In genomic region chr15:27949089-27949488, GRCh38 we compare ENCODE assay signal across 32 cellular contexts.
"Had no signal": no experiment of that assay in that cellular context is flagged by ENCODE, and none has a peak within 500 bp of the region (broad histone marks: within the 10 kb centered on the region; RNA-seq: fewer than 3 reads in every experiment).

No MANE protein-coding gene starts in this region.

- H3K27me3 ChIP-seq: neural progenitor cell, ovary, spleen, suprapubic skin, testis, tibial artery, transverse colon, upper lobe of right lung, vagina had no signal

- H3K36me3 ChIP-seq: neural progenitor cell, ovary, spleen, suprapubic skin, transverse colon, upper lobe of right lung, vagina had no signal

- H3K9ac ChIP-seq: neural progenitor cell, parathyroid adenoma had no signal

- H2AFZ ChIP-seq: neural progenitor cell, parathyroid adenoma had no signal

- H3K4me1 Mint-ChIP-seq: naive thymus-derived CD4-positive, alpha-beta T cell; natural killer cell; neural progenitor cell; stimulated activated memory B cell treated with anti-CD40 and anti-IgM and Interleukin-4, amounts not matched to agents 10 μg/mL and 1 μg/mL and 100 μg/mL, for 72 hours; stimulated activated naive CD8-positive, alpha-beta T cell treated with anti-CD3 and anti-CD28 coated beads, Interleukin-15, amount 100 ng/mL, for 72 hours had no signal

- H3K27ac ChIP-seq: neural progenitor cell, ovary, parathyroid adenoma, psoas muscle, skin epidermis, spleen, suprapubic skin, testis, tibial artery, transverse colon, upper lobe of right lung, vagina had no signal

- H3K9me3 Mint-ChIP-seq: natural killer cell; nephron; neural progenitor cell; stimulated activated memory B cell treated with anti-CD40 and anti-IgM and Interleukin-4, amounts not matched to agents 10 μg/mL and 1 μg/mL and 100 μg/mL, for 72 hours; stimulated activated naive CD8-positive, alpha-beta T cell treated with anti-CD3 and anti-CD28 coated beads, Interleukin-15, amount 100 ng/mL, for 72 hours; type B pancreatic cell had no signal

- H3K4me3 Mint-ChIP-seq: naive thymus-derived CD4-positive, alpha-beta T cell; natural killer cell; nephron; neural progenitor cell; stimulated activated memory B cell treated with anti-CD40 and anti-IgM and Interleukin-4, amounts not matched to agents 10 μg/mL and 1 μg/mL and 100 μg/mL, for 72 hours; stimulated activated naive CD8-positive, alpha-beta T cell treated with anti-CD3 and anti-CD28 coated beads, Interleukin-15, amount 100 ng/mL, for 72 hours; type B pancreatic cell had no signal

- H3K27ac Mint-ChIP-seq: naive thymus-derived CD4-positive, alpha-beta T cell; natural killer cell; nephron; neural progenitor cell; progenitor cell of endocrine pancreas; stimulated activated memory B cell treated with anti-CD40 and anti-IgM and Interleukin-4, amounts not matched to agents 10 μg/mL and 1 μg/mL and 100 μg/mL, for 72 hours; stimulated activated naive CD8-positive, alpha-beta T cell treated with anti-CD3 and anti-CD28 coated beads, Interleukin-15, amount 100 ng/mL, for 72 hours; type B pancreatic cell had no signal

- H3K79me2 ChIP-seq: parathyroid adenoma had no signal

- DNase-seq: naive thymus-derived CD4-positive, alpha-beta T cell; natural killer cell; occipital lobe; ovary; posterior cingulate gyrus; psoas muscle; right cardiac atrium; spleen; stimulated activated CD4-positive, alpha-beta T cell treated with anti-CD3 and anti-CD28 coated beads, Interleukin-12 subunit alpha, Interleukin-12 subunit beta, amount 100 ng/mL, for 4 hours; stimulated activated CD4-positive, alpha-beta T cell treated with anti-CD3 and anti-CD28 coated beads, Interleukin-1b, Interleukin-23, amount 100 ng/mL, for 48 hours; stimulated activated CD4-positive, alpha-beta T cell treated with anti-CD3 and anti-CD28 coated beads, Interleukin-4, amount 100 ng/mL, for 1 hour; stimulated activated CD4-positive, alpha-beta T cell treated with anti-CD3 and anti-CD28 coated beads, Interleukin-4, amount 100 ng/mL, for 4 hours; stimulated activated CD8-positive, alpha-beta memory T cell treated with anti-CD3 and anti-CD28 coated beads, Interleukin-4, amount 100 ng/mL, for 48 hours; stimulated activated naive CD4-positive, alpha-beta T cell; stimulated activated naive CD8-positive, alpha-beta T cell treated with anti-CD3 and anti-CD28 coated beads, Interleukin-15, amount 100 ng/mL, for 72 hours; stimulated activated naive CD8-positive, alpha-beta T cell treated with anti-CD3 and anti-CD28 coated beads, Interleukin-15, Interleukin-2, amounts not matched to agents 100 U/mL and 50 U/mL, for 24 hours; substantia nigra; testis; tibial artery; transverse colon; upper lobe of right lung had no signal

- H3K4me1 ChIP-seq: neural progenitor cell, parathyroid adenoma, psoas muscle, spleen, suprapubic skin, testis, tibial artery, transverse colon, upper lobe of right lung, vagina had no signal

- H3K9me3 ChIP-seq: ovary, psoas muscle, suprapubic skin, testis, tibial artery, transverse colon, upper lobe of right lung, vagina had no signal

- ATAC-seq: naive thymus-derived CD4-positive, alpha-beta T cell; natural killer cell; psoas muscle; right cardiac atrium; sciatic nerve; stimulated activated memory B cell treated with anti-CD40 and anti-IgM and Interleukin-4, amounts not matched to agents 10 μg/mL and 1 μg/mL and 100 μg/mL, for 72 hours; stimulated activated naive CD8-positive, alpha-beta T cell treated with anti-CD3 and anti-CD28 coated beads, Interleukin-15, amount 100 ng/mL, for 72 hours; stimulated activated naive CD8-positive, alpha-beta T cell treated with anti-CD3 and anti-CD28 coated beads, Interleukin-15, Interleukin-2, amounts not matched to agents 100 U/mL and 50 U/mL, for 24 hours; upper lobe of right lung had no signal

- H3K4me3 ChIP-seq: neural progenitor cell, ovary, psoas muscle, skin epidermis, smooth muscle cell, spleen, suprapubic skin, testis, tibial artery, transverse colon, upper lobe of right lung, vagina had no signal

- H3K36me3 Mint-ChIP-seq: naive thymus-derived CD4-positive, alpha-beta T cell; natural killer cell; neural progenitor cell; stimulated activated memory B cell treated with anti-CD40 and anti-IgM and Interleukin-4, amounts not matched to agents 10 μg/mL and 1 μg/mL and 100 μg/mL, for 72 hours; type B pancreatic cell had no signal

- H3K27me3 Mint-ChIP-seq: stimulated activated memory B cell treated with anti-CD40 and anti-IgM and Interleukin-4, amounts not matched to agents 10 μg/mL and 1 μg/mL and 100 μg/mL, for 72 hours; stimulated activated naive CD8-positive, alpha-beta T cell treated with anti-CD3 and anti-CD28 coated beads, Interleukin-15, amount 100 ng/mL, for 72 hours had no signal

- H3K4me2 ChIP-seq: neural progenitor cell, smooth muscle cell had no signal
